8 cellular contexts compared by ENCODE assay signal in genomic region chr19:48954595-48955307, GRCh38. TPM values are rescaled to one million over a fixed set of nuclear protein-coding genes. Genes with fewer than 3 reads are reported as not detected.
A peak's percentile ranks its signal among the peaks of the same experiment; 100 is the strongest.
DNase-seq lines count a peak whose midpoint lies in the region; ATAC-seq and TF ChIP-seq lines count a peak whose summit lies in the region.

Gene BAX (plus strand): TSS chr19:48954875. CDS start chr19:48954929, 54 bp downstream.

- peak within 1 kb of the TSS; percentile 87 for H3K27ac Mint-ChIP-seq in activated CD4-positive, alpha-beta T cell treated with anti-CD3 and anti-CD28 coated beads for 36 hours
- peak within 1 kb of the TSS; percentile 92 for H3K27ac Mint-ChIP-seq in chondrocyte (ENCODE audit: unreplicated experiment)

- DNase-seq in Ammon's horn (ENCODE audit: low spot score) = peak; percentile 95
- peak; percentile 98 for DNase-seq in NCI-H510A (lab: John Stamatoyannopoulos, UW)
- peak; percentile 98 for DNase-seq in activated CD4-positive, alpha-beta T cell treated with anti-CD3 and anti-CD28 coated beads for 36 hours
- peak; percentile 99 for DNase-seq in chondrocyte (ENCODE audit: low spot score)
- peak; percentile 79 for DNase-seq in kidney glomerular epithelial cell (lab: John Stamatoyannopoulos, UW)
- peak; percentile 94 to 96 for DNase-seq in stimulated activated CD4-positive, alpha-beta T cell treated with anti-CD3 and anti-CD28 coated beads, Interleukin-15, amount 100 ng/mL, for 48 hours (ENCODE audit: low read depth in 2 of 2)

- peak; percentile 54 for ATAC-seq in HG03378 (IDR thresholded peaks at IDR 0.05; ENCODE audit: unreplicated experiment)
- ATAC-seq in activated CD4-positive, alpha-beta T cell treated with anti-CD3 and anti-CD28 coated beads for 36 hours = peak; percentile 89

- peak; percentile 14 for TF ChIP-seq CTCF in chondrocyte (IDR thresholded peaks at IDR 0.05)

- H3K9me3 Mint-ChIP-seq in activated CD4-positive, alpha-beta T cell treated with anti-CD3 and anti-CD28 coated beads for 36 hours (ENCODE audit: low read depth) = no peaks in the 10 kb centered on the region
- H3K9me3 Mint-ChIP-seq in chondrocyte (ENCODE audit: low read depth) = no peaks in the 10 kb centered on the region

- peak within 1 kb of the TSS; percentile 74 for H3K4me3 Mint-ChIP-seq in activated CD4-positive, alpha-beta T cell treated with anti-CD3 and anti-CD28 coated beads for 36 hours
- H3K4me3 Mint-ChIP-seq in chondrocyte (ENCODE audit: unreplicated experiment) = peak within 1 kb of the TSS; percentile 85

- H3K27me3 Mint-ChIP-seq in activated CD4-positive, alpha-beta T cell treated with anti-CD3 and anti-CD28 coated beads for 36 hours = no peaks in the 10 kb centered on the region
- no peaks in the 10 kb centered on the region for H3K27me3 Mint-ChIP-seq in chondrocyte (ENCODE audit: low read depth)

- peaks cover 26% of the 10 kb centered on the region for H3K4me1 Mint-ChIP-seq in activated CD4-positive, alpha-beta T cell treated with anti-CD3 and anti-CD28 coated beads for 36 hours
- peaks cover 21% of the 10 kb centered on the region for H3K4me1 Mint-ChIP-seq in chondrocyte (ENCODE audit: low read depth)

- peaks cover 32% of the 10 kb centered on the region for H3K36me3 Mint-ChIP-seq in activated CD4-positive, alpha-beta T cell treated with anti-CD3 and anti-CD28 coated beads for 36 hours (ENCODE audit: low read depth)
- peaks cover 7% of the 10 kb centered on the region for H3K36me3 Mint-ChIP-seq in chondrocyte (ENCODE audit: low read depth)

- peak; percentile 82 for TF ChIP-seq POLR2A in GM19099 (IDR thresholded peaks at IDR 0.05; ENCODE audit: extremely low read depth, insufficient read length, low read depth)

- intact Hi-C loops in activated CD4-positive, alpha-beta T cell treated with anti-CD3 and anti-CD28 coated beads for 36 hours (cut with DNase I, micrococcal nuclease) = loop anchor here in 1 of 2 experiments (1.0 kb wide), 7 partner anchors 11 to 159 kb away; partner anchors contain the start of genes DHDH, FTL, GYS1 and NUCB1

- POLR2A ChIA-PET in activated CD4-positive, alpha-beta T cell treated with anti-CD3 and anti-CD28 coated beads for 36 hours (lab: Charles Lee) = interaction anchor here (0.8 to 1.9 kb wide), 4 partner anchors 9 to 55 kb away, joined by 3 to 12 read pairs (median 6); partner anchors contain the start of gene NUCB1

- CTCF ChIA-PET in activated CD4-positive, alpha-beta T cell treated with anti-CD3 and anti-CD28 coated beads for 36 hours (lab: Charles Lee) = interaction anchor here (0.5 to 1.7 kb wide), 5 partner anchors 10 to 1357 kb away, joined by 3 to 6 read pairs (median 4); partner anchors contain the start of gene RUVBL2

RNA-seq across cellular contexts. Expression of gene BAX, which starts in this region (rescaled TPM):
- 100 to 1,000 TPM; 128 to 143 TPM for total RNA-seq in activated CD4-positive, alpha-beta T cell treated with anti-CD3 and anti-CD28 coated beads for 36 hours
- 161 to 167 TPM (median 165 TPM) in 3 replicates for total RNA-seq in chondrocyte

Comparison
In these comparisons a context has a peak if more than half of its experiments do, and no peak if none do; other contexts are left out.
1. Peak in every context shown above with its lines: DNase-seq and ATAC-seq.